17 cellular contexts compared by ENCODE assay signal in genomic region chr1:226887006-226887405, GRCh38. TPM values are rescaled to one million over a fixed set of nuclear protein-coding genes. Genes with fewer than 3 reads are reported as not detected.
DNase-seq lines count a peak whose midpoint lies in the region; ATAC-seq, FAIRE-seq and TF ChIP-seq lines count a peak whose summit lies in the region.
"Had no signal": no experiment of that assay in that cellular context is flagged by ENCODE, and none has a peak within 500 bp of the region (broad histone marks: within the 10 kb centered on the region; RNA-seq: fewer than 3 reads in every experiment).

No MANE protein-coding gene starts in this region.

- peaks cover 44% of the 10 kb centered on the region for H3K4me1 Mint-ChIP-seq in activated T-cell treated with anti-CD3 and anti-CD28 coated beads, Interleukin-2, amount 50 U/mL, for 4 hours (ENCODE audit: low read depth)

- H3K4me1 ChIP-seq in kidney (ENCODE audit: control insufficient read depth in 1 of 2, insufficient read depth in 1 of 2, low read depth in 1 of 2, low read length in 2 of 2): peaks cover 9 to 26% of the 10 kb centered on the region in 2 donors

- intact Hi-C loops in posterior vena cava (cut with DNase I) (no loop called here), kidney (cut with DNase I) (no loop called here)

- no peak for FAIRE-seq in kidney (lab: Jason Lieb, UNC)
- FAIRE-seq: GM12892 had no signal

- ATAC-seq in activated T-cell treated with anti-CD3 and anti-CD28 coated beads, Interleukin-2, amount 50 U/mL, for 4 hours: no peak

- no peak overlapping the region for H3K9ac ChIP-seq in kidney (ENCODE audit: low read length in 2 of 2)

- no peaks in the 10 kb centered on the region for H3K27me3 ChIP-seq in WERI-Rb-1 (ENCODE audit: insufficient read depth, low read depth, severe bottlenecking)

- H3K36me3 ChIP-seq in WERI-Rb-1 (peaks cover 4% of the 10 kb centered on the region), kidney (ENCODE audit: control insufficient read depth in 1 of 2, insufficient read depth in 2 of 2, low read length in 2 of 2) (peaks cover 2 to 3% of the 10 kb centered on the region in 2 donors)

- no peak overlapping the region for H3K4me3 Mint-ChIP-seq in activated T-cell treated with anti-CD3 and anti-CD28 coated beads, Interleukin-2, amount 50 U/mL, for 4 hours
- H3K4me3 Mint-ChIP-seq: CD4-positive, alpha-beta memory T cell; H9 had no signal

- H3K27ac ChIP-seq in WERI-Rb-1 (peak overlapping the region; percentile 75), kidney (ENCODE audit: low read depth in 2 of 2, low read length in 2 of 2) (no peak overlapping the region)
- H3K27ac ChIP-seq: 22Rv1, C4-2B had no signal

- peaks cover 7% of the 10 kb centered on the region for H3K36me3 Mint-ChIP-seq in activated T-cell treated with anti-CD3 and anti-CD28 coated beads, Interleukin-2, amount 50 U/mL, for 4 hours (ENCODE audit: insufficient read depth)
- H3K36me3 Mint-ChIP-seq: CD4-positive, alpha-beta memory T cell had no signal

- in situ Hi-C loops in ACHN (cut with HindIII; ENCODE audit: low pct_ligation_motif_present, low pct_unique_long_range_greater_than_20kb, low sequenced_read_pairs): no loop called here

- no peaks in the 10 kb centered on the region for H3K27me3 Mint-ChIP-seq in activated T-cell treated with anti-CD3 and anti-CD28 coated beads, Interleukin-2, amount 50 U/mL, for 4 hours (ENCODE audit: low read depth)
- H3K27me3 Mint-ChIP-seq: CD4-positive, alpha-beta memory T cell had no signal

- H3K9me3 Mint-ChIP-seq in activated T-cell treated with anti-CD3 and anti-CD28 coated beads, Interleukin-2, amount 50 U/mL, for 4 hours: no peaks in the 10 kb centered on the region
- H3K9me3 Mint-ChIP-seq: H9 had no signal

- DNase-seq in NCI-H2171 treated with DMSO at 0.1 percent for 48 hours (lab: John Stamatoyannopoulos, UW): peak; percentile 69
- no peak for DNase-seq in NCI-H2171 (lab: John Stamatoyannopoulos, UW)
- DNase-seq in NCI-H524 (lab: John Stamatoyannopoulos, UW): peak; percentile 90 to 98
- DNase-seq in WERI-Rb-1: peak; percentile 54
- DNase-seq in posterior vena cava (ENCODE audit: low spot score): peak; percentile 38
- no peak for DNase-seq in kidney
- DNase-seq in activated T-cell treated with anti-CD3 and anti-CD28 coated beads, Interleukin-2, amount 50 U/mL, for 4 hours: no peak
- DNase-seq in ACHN: no peak
- DNase-seq: AML-193; CD4-positive, alpha-beta memory T cell; DND-41; GDM1; GOT3; H9 had no signal

- TF ChIP-seq CTCF in WERI-Rb-1 (IDR thresholded peaks at IDR 0.05; ENCODE audit: low read depth, low read length) (no peak), kidney (IDR thresholded peaks at IDR 0.05; ENCODE audit: borderline replicate concordance, extremely low read depth, insufficient read depth) (no peak)

- H3K4me3 ChIP-seq in WERI-Rb-1 (ENCODE audit: low read depth, low read length) (no peak overlapping the region), kidney (ENCODE audit: low read length in 2 of 2) (no peak overlapping the region)

- H3K9me3 ChIP-seq in WERI-Rb-1 (ENCODE audit: severe bottlenecking) (no peaks in the 10 kb centered on the region), kidney (ENCODE audit: control insufficient read depth in 1 of 2, low read length in 2 of 2) (no peaks in the 10 kb centered on the region)

RNA-seq across cellular contexts. Expression of gene PSEN2, which starts 16.6 kb away (rescaled TPM):
- total RNA-seq in posterior vena cava: 10 to 100 TPM; 22.0 to 24.3 TPM
- total RNA-seq in kidney: 25.6 TPM
- polyA plus RNA-seq in kidney (ENCODE audit: insufficient read depth, low read depth, low replicate concordance): 22.6 TPM
- 1 to 10 TPM; 3.6 to 4.9 (median 4.9) TPM for total RNA-seq in activated T-cell treated with anti-CD3 and anti-CD28 coated beads, Interleukin-2, amount 50 U/mL, for 4 hours

RNA-seq across cellular contexts. Expression of gene COQ8A, which starts 53.1 kb away (rescaled TPM):
- total RNA-seq in posterior vena cava (10 to 100 TPM; 15.4 to 21.1 TPM), kidney (29.4 TPM)
- 44.1 TPM for polyA plus RNA-seq in kidney (ENCODE audit: insufficient read depth, low read depth, low replicate concordance)
- total RNA-seq in activated T-cell treated with anti-CD3 and anti-CD28 coated beads, Interleukin-2, amount 50 U/mL, for 4 hours: 10 to 100 TPM; 25.4 to 31.3 (median 31.0) TPM

Comparison
In these comparisons a context has a peak if more than half of its experiments do, and no peak if none do; other contexts are left out.
1. DNase-seq: peak in NCI-H2171 treated with DMSO at 0.1 percent for 48 hours (single experiment), NCI-H524 (2 of 2), WERI-Rb-1 (single experiment) and posterior vena cava (single experiment); none in NCI-H2171 (single experiment), kidney (single experiment), activated T-cell treated with anti-CD3 and anti-CD28 coated beads, Interleukin-2, amount 50 U/mL, for 4 hours (single experiment) and ACHN (single experiment).